In genomic region chr2:55438391-55439100, GRCh38 we compare ENCODE assay signal across 1 cellular context.
A peak's percentile ranks its signal among the peaks of the same experiment; 100 is the strongest.
TF ChIP-seq lines count a peak whose summit lies in the region.

No MANE protein-coding gene starts in this region.

TF ChIP-seq in HepG2, 621 proteins besides CTCF, POLR2A, EP300 and RAD21 (continued from another document and continues in another):
- TF ChIP-seq ZHX2 (IDR thresholded peaks at IDR 0.05; ENCODE audit: low read depth), result 0 out of 2 replicates have a peak, but pooled peaks have one; percentile 16
- no peak for TF ChIP-seq ZHX2 (CRISPR knock-in tag; IDR thresholded peaks at IDR 0.05; ENCODE audit: borderline replicate concordance)
- no peak for TF ChIP-seq TBL1XR1 (IDR thresholded peaks at IDR 0.05; ENCODE audit: borderline replicate concordance, low read length, partially characterized antibody)
- TF ChIP-seq BRD4 (CRISPR knock-in tag; IDR thresholded peaks at IDR 0.05), result no peak
- TF ChIP-seq NR2C2 (CRISPR knock-in tag; IDR thresholded peaks at IDR 0.05; ENCODE audit: borderline replicate concordance), result no peak
- TF ChIP-seq NCOA1 (CRISPR knock-in tag; IDR thresholded peaks at IDR 0.05), result no peak
- no peak for TF ChIP-seq ZNF468 (CRISPR knock-in tag; IDR thresholded peaks at IDR 0.05)
- TF ChIP-seq HDAC1 (CRISPR knock-in tag; IDR thresholded peaks at IDR 0.05), result no peak
- no peak for TF ChIP-seq NR1H2 (CRISPR knock-in tag; IDR thresholded peaks at IDR 0.05; ENCODE audit: borderline replicate concordance, low read depth)
- no peak for TF ChIP-seq ZNF367 (CRISPR knock-in tag; IDR thresholded peaks at IDR 0.05; ENCODE audit: borderline replicate concordance)
- TF ChIP-seq ZNF382 (CRISPR knock-in tag; IDR thresholded peaks at IDR 0.05; ENCODE audit: borderline replicate concordance), result no peak
- TF ChIP-seq THRA (CRISPR knock-in tag; IDR thresholded peaks at IDR 0.05; ENCODE audit: borderline replicate concordance), result no peak
- no peak for TF ChIP-seq IRX3 (CRISPR knock-in tag; IDR thresholded peaks at IDR 0.05; ENCODE audit: borderline replicate concordance, low read depth)
- no peak for TF ChIP-seq PBX3 (CRISPR knock-in tag; IDR thresholded peaks at IDR 0.05; ENCODE audit: borderline replicate concordance)
- TF ChIP-seq ATF2 (CRISPR knock-in tag; IDR thresholded peaks at IDR 0.05), result no peak
- no peak for TF ChIP-seq ZFP82 (CRISPR knock-in tag; IDR thresholded peaks at IDR 0.05; ENCODE audit: borderline replicate concordance)
- TF ChIP-seq SAFB2 (CRISPR knock-in tag; IDR thresholded peaks at IDR 0.05; ENCODE audit: borderline replicate concordance, low read depth), result no peak
- TF ChIP-seq ZXDC (CRISPR knock-in tag; IDR thresholded peaks at IDR 0.05), result no peak
- no peak for TF ChIP-seq MLX (CRISPR knock-in tag; IDR thresholded peaks at IDR 0.05)
- no peak for TF ChIP-seq GMEB1 (CRISPR knock-in tag; IDR thresholded peaks at IDR 0.05; ENCODE audit: borderline replicate concordance)
- no peak for TF ChIP-seq NFYB (CRISPR knock-in tag; IDR thresholded peaks at IDR 0.05)
- no peak for TF ChIP-seq ZNF549 (CRISPR knock-in tag; IDR thresholded peaks at IDR 0.05)
- TF ChIP-seq AKNA (CRISPR knock-in tag; IDR thresholded peaks at IDR 0.05; ENCODE audit: borderline replicate concordance), result no peak
- TF ChIP-seq SUZ12 (IDR thresholded peaks at IDR 0.05; ENCODE audit: low read depth, low read length), result no peak
- TF ChIP-seq HOXA3 (CRISPR knock-in tag; IDR thresholded peaks at IDR 0.05), result no peak
- TF ChIP-seq SMC3 (IDR thresholded peaks at IDR 0.05; ENCODE audit: low read length), result no peak
- TF ChIP-seq GATAD1 (CRISPR knock-in tag; IDR thresholded peaks at IDR 0.05), result no peak
- peak; percentile 52 for TF ChIP-seq ZFX (CRISPR knock-in tag; IDR thresholded peaks at IDR 0.05; ENCODE audit: low read depth)
- TF ChIP-seq FUBP1 (CRISPR knock-in tag; IDR thresholded peaks at IDR 0.05; ENCODE audit: borderline replicate concordance), result 0 out of 2 replicates have a peak, but pooled peaks have one; percentile 30
